ENCODE assay signal across 8 cellular contexts in the genomic region with DNA sequence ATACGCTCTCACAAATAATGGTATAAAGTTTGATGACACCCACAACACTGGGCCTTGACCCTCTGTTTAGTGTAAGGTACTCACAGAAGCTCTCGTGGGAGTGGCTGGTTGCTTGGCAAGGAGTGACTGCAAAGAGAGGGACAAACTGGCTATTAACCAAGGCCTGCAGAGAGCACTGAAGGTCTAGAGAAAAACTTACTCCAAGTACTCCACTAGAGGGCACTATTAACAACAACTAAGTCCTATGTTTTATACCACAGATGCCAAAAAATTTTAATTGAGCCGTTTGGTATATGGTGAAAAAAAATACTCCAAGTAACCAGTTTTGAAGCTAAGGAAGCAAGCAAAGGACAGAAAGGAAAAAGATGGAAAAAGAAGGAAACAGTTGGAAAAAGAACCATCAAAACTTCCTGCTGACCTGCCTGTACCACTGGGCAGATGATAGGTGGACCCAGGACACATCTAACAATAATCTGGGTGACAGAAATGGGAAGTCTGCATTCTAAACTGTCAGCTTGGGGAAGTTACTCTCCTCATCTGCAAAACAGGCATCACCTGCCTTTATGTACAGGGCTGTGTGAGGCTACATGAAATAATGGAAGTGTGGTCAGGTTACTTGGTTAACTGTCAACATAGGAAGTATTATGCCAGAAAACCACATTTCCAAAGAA. TPM values are rescaled to one million over a fixed set of nuclear protein-coding genes. Genes with fewer than 3 reads are reported as not detected.
DNase-seq lines count a peak whose midpoint lies in the region; ATAC-seq and TF ChIP-seq lines count a peak whose summit lies in the region.

No MANE protein-coding gene starts in this region.

- TF ChIP-seq CTCF in activated B cell treated with CpG ODN at 0.5 μM for 24 hours (IDR thresholded peaks at IDR 0.05), result peak; percentile 71
- TF ChIP-seq CTCF in parathyroid adenoma (IDR thresholded peaks at IDR 0.05), result peak; percentile 68

- H3K4me2 ChIP-seq in parathyroid adenoma (ENCODE audit: low read length), result no peak overlapping the region

- peaks cover 84% of the 10 kb centered on the region for H3K36me3 Mint-ChIP-seq in activated B cell treated with CpG ODN at 0.5 μM for 24 hours (ENCODE audit: low read depth)

- no peak overlapping the region for H3K4me3 Mint-ChIP-seq in activated B cell treated with CpG ODN at 0.5 μM for 24 hours

- H3K27ac ChIP-seq in parathyroid adenoma, result no peak overlapping the region

- DNase-seq in Ammon's horn (ENCODE audit: low spot score) (peak; percentile 85), GM19238 (ENCODE audit: insufficient read length, low spot score) (peak; percentile 14), NCI-H2081 treated with DMSO at 0.1 percent for 48 hours (lab: John Stamatoyannopoulos, UW) (peak; percentile 12), activated B cell treated with CpG ODN at 0.5 μM for 24 hours (no peak), foreskin melanocyte (peak; percentile 65)
- DNase-seq in stimulated activated CD4-positive, alpha-beta T cell treated with anti-CD3 and anti-CD28 coated beads, Interleukin-15, amount 100 ng/mL, for 24 hours, result no peak

- H3K27me3 ChIP-seq in parathyroid adenoma (ENCODE audit: control insufficient read depth, insufficient read depth, low read length), result no peaks in the 10 kb centered on the region

- peaks cover 6% of the 10 kb centered on the region for H3K79me2 ChIP-seq in parathyroid adenoma

- POLR2A ChIA-PET in activated B cell treated with CpG ODN at 0.5 μM for 24 hours (lab: Charles Lee), result no interaction called here

- peak; percentile 60 for ATAC-seq in activated B cell treated with CpG ODN at 0.5 μM for 24 hours (ENCODE audit: low read depth)
- no peak for ATAC-seq in HG03045 (IDR thresholded peaks at IDR 0.05; ENCODE audit: unreplicated experiment)

- H3K9ac ChIP-seq in parathyroid adenoma, result no peak overlapping the region

- H3K9me3 ChIP-seq in parathyroid adenoma (ENCODE audit: control insufficient read depth, low read length), result no peaks in the 10 kb centered on the region

- H3K4me1 Mint-ChIP-seq in activated B cell treated with CpG ODN at 0.5 μM for 24 hours, result peaks cover 2% of the 10 kb centered on the region

- no peak overlapping the region for H2AFZ ChIP-seq in parathyroid adenoma

- no peaks in the 10 kb centered on the region for H3K9me3 Mint-ChIP-seq in activated B cell treated with CpG ODN at 0.5 μM for 24 hours

- no peaks in the 10 kb centered on the region for H3K36me3 ChIP-seq in parathyroid adenoma (ENCODE audit: control insufficient read depth, insufficient read depth, low read length)

- no peaks in the 10 kb centered on the region for H3K4me1 ChIP-seq in parathyroid adenoma

- no peaks in the 10 kb centered on the region for H3K27me3 Mint-ChIP-seq in activated B cell treated with CpG ODN at 0.5 μM for 24 hours

- intact Hi-C loops in activated B cell treated with CpG ODN at 0.5 μM for 24 hours (cut with micrococcal nuclease), result loop anchor here (1.0 to 10.0 kb wide), 4 partner anchors 123 to 322 kb away; a partner anchor contains a TSS

- no peak overlapping the region for H3K27ac Mint-ChIP-seq in activated B cell treated with CpG ODN at 0.5 μM for 24 hours

- H3K4me3 ChIP-seq in parathyroid adenoma (ENCODE audit: low read depth, low read length), result no peak overlapping the region

- CTCF ChIA-PET in activated B cell treated with CpG ODN at 0.5 μM for 24 hours (lab: Charles Lee), result interaction anchor here (1.3 to 4.1 kb wide), 5 partner anchors 9 to 322 kb away, joined by 3 to 18 read pairs (median 11); no protein-coding TSS in a partner anchor

RNA-seq across cellular contexts. Expression of a gene that starts 23.2 kb away (rescaled TPM):
- 64.3 and 84.4 TPM in 2 replicates for total RNA-seq in activated B cell treated with CpG ODN at 0.5 μM for 24 hours

RNA-seq across cellular contexts. Expression of a gene that starts 31.7 kb away (rescaled TPM):
- 0.29 and 0.38 TPM in 2 replicates for total RNA-seq in activated B cell treated with CpG ODN at 0.5 μM for 24 hours

Comparison
In these comparisons a context has a peak if more than half of its experiments do, and no peak if none do; other contexts are left out.
1. DNase-seq: peak in Ammon's horn (single experiment), GM19238 (single experiment), NCI-H2081 treated with DMSO at 0.1 percent for 48 hours (single experiment) and foreskin melanocyte (single experiment); none in activated B cell treated with CpG ODN at 0.5 μM for 24 hours (single experiment) and stimulated activated CD4-positive, alpha-beta T cell treated with anti-CD3 and anti-CD28 coated beads, Interleukin-15, amount 100 ng/mL, for 24 hours (single experiment).